In the genomic region with DNA sequence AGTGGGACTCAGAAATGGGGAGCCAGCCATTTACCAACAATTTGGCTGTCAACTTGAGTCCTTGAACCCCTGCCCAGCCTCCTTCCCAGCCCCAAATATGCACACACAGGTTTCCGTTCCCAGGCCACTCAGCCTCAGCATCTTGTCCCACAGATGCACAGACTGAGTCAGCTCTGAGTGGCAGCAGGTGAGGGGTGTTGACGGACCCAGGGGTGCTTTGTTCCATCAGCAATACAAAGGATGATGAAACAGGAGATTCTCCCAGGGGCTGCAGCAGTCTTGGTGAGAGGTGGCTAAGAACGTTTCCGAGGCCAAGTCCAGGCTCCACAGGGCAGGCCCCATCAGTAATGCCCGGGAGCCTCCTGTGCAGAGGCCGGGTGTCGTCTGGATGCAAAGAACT, we compare ENCODE assay signal across 16 cellular contexts. TPM values are rescaled to one million over a fixed set of nuclear protein-coding genes. Genes with fewer than 3 reads are reported as not detected.
DNase-seq lines count a peak whose midpoint lies in the region; ATAC-seq and TF ChIP-seq lines count a peak whose summit lies in the region.
"Had no signal": no experiment of that assay in that cellular context is flagged by ENCODE, and none has a peak within 500 bp of the region (broad histone marks: within the 10 kb centered on the region; RNA-seq: fewer than 3 reads in every experiment).

No MANE protein-coding gene starts in this region.

- H2AK5ac ChIP-seq in trophoblast cell (ENCODE audit: low read length): no peak overlapping the region

- H3K4me3 ChIP-seq in RWPE2 (ENCODE audit: severe bottlenecking) (no peak overlapping the region), trophoblast cell (ENCODE audit: low read depth, low read length) (peak overlapping the region; percentile 8)
- H3K4me3 ChIP-seq: A549, GM23338 had no signal

- no peak overlapping the region for H4K8ac ChIP-seq in trophoblast cell (ENCODE audit: low read depth, low read length)

- no peaks in the 10 kb centered on the region for H3K4me1 ChIP-seq in RWPE2 (ENCODE audit: insufficient read depth, poor library complexity, severe bottlenecking)
- peaks cover 0 to 2% of the 10 kb centered on the region in 2 experiments for H3K4me1 ChIP-seq in trophoblast cell (ENCODE audit: control insufficient read depth in 1 of 2, insufficient read depth in 2 of 2, low read length in 2 of 2)
- H3K4me1 ChIP-seq: A549 had no signal

- H3K4ac ChIP-seq in trophoblast cell (ENCODE audit: low read depth, low read length): no peak overlapping the region

- no peak overlapping the region for H2BK5ac ChIP-seq in trophoblast cell (ENCODE audit: low read depth, low read length, poor library complexity)

- H4K12ac ChIP-seq in trophoblast cell (ENCODE audit: low read depth, low read length): no peak overlapping the region

- no peak overlapping the region for H3K27ac Mint-ChIP-seq in glutamatergic neuron (ENCODE audit: unreplicated experiment)
- H3K27ac Mint-ChIP-seq: CD8-positive, alpha-beta T cell; GM23338 had no signal

- H3K4me1 Mint-ChIP-seq in glutamatergic neuron (ENCODE audit: low read depth, unreplicated experiment): peaks cover 52% of the 10 kb centered on the region

- H3K36me3 ChIP-seq in RWPE2 (ENCODE audit: low read depth): no peaks in the 10 kb centered on the region
- no peaks in the 10 kb centered on the region for H3K36me3 ChIP-seq in trophoblast cell (ENCODE audit: control insufficient read depth in 1 of 2, insufficient read depth in 2 of 2, low read length in 2 of 2)

- no peak overlapping the region for H3K18ac ChIP-seq in trophoblast cell (ENCODE audit: low read length)

- H3K9me3 ChIP-seq in RWPE2 (ENCODE audit: severe bottlenecking) (no peaks in the 10 kb centered on the region), trophoblast cell (ENCODE audit: insufficient read depth, low read depth, low read length) (no peaks in the 10 kb centered on the region)
- H3K9me3 ChIP-seq: A549, BE2C had no signal

- no peak overlapping the region for H3K4me2 ChIP-seq in trophoblast cell (ENCODE audit: low read length)
- H3K4me2 ChIP-seq: A549, GM23338 had no signal

- DNase-seq in RWPE2 (ENCODE audit: low spot score) (peak; percentile 30), glutamatergic neuron (peak; percentile 10), trophoblast cell (no peak), cerebellar cortex (ENCODE audit: low spot score) (no peak), Kasumi-1 (lab: John Stamatoyannopoulos, UW) (no peak), NCI-H2196 (lab: John Stamatoyannopoulos, UW; ENCODE audit: unreplicated experiment) (no peak)
- DNase-seq: BE2C; CD8-positive, alpha-beta T cell; COR-L47; DMS153; DMS79 treated with DMSO at 0.1 percent for 48 hours; EL; H7 had no signal

- H2BK12ac ChIP-seq in trophoblast cell (ENCODE audit: low read length): no peak overlapping the region

- no peak overlapping the region for H2BK120ac ChIP-seq in trophoblast cell (ENCODE audit: insufficient read depth, low read length, poor library complexity)

- H2AFZ ChIP-seq in trophoblast cell (ENCODE audit: insufficient read depth, low read length, poor library complexity): no peak overlapping the region
- H2AFZ ChIP-seq: GM23338 had no signal

- no peak overlapping the region for H3K4me3 Mint-ChIP-seq in glutamatergic neuron (ENCODE audit: unreplicated experiment)
- H3K4me3 Mint-ChIP-seq: CD8-positive, alpha-beta T cell; GM23338 had no signal

- H3K9ac ChIP-seq in trophoblast cell (ENCODE audit: low read length): no peak overlapping the region

- no peaks in the 10 kb centered on the region for H3K79me2 ChIP-seq in trophoblast cell (ENCODE audit: control insufficient read depth, insufficient read depth, low read length, poor library complexity)

- H3K79me1 ChIP-seq in trophoblast cell (ENCODE audit: low read length): no peaks in the 10 kb centered on the region

- H3K23ac ChIP-seq in trophoblast cell (ENCODE audit: low read length): no peak overlapping the region

- WGBS in trophoblast cell (ENCODE audit: extremely low coverage, insufficient coverage, insufficient read length): no CpG with 5 or more reads among the region's 7 CpGs

- H3K14ac ChIP-seq in trophoblast cell (ENCODE audit: low read length): no peak overlapping the region

- TF ChIP-seq CTCF in RWPE2 (IDR thresholded peaks at IDR 0.05; ENCODE audit: poor library complexity, severe bottlenecking) (no peak), glutamatergic neuron (IDR thresholded peaks at IDR 0.05; ENCODE audit: partially characterized antibody, unreplicated experiment) (no peak)

- H3K27me3 ChIP-seq in RWPE2 (ENCODE audit: insufficient read depth, poor library complexity, severe bottlenecking): peaks cover 70% of the 10 kb centered on the region
- H3K27me3 ChIP-seq in trophoblast cell (ENCODE audit: insufficient read depth, low read length): peaks cover 7% of the 10 kb centered on the region
- H3K27me3 ChIP-seq: BE2C had no signal

- H4K91ac ChIP-seq in trophoblast cell (ENCODE audit: low read depth, low read length): no peak overlapping the region

- ATAC-seq in RWPE2 (ENCODE audit: low read depth): no peak
- ATAC-seq: A549; CD8-positive, alpha-beta T cell; GM23338 had no signal

- peaks cover 9% of the 10 kb centered on the region for H3K36me3 Mint-ChIP-seq in glutamatergic neuron (ENCODE audit: unreplicated experiment)
- H3K36me3 Mint-ChIP-seq: CD8-positive, alpha-beta T cell had no signal

- peaks cover 10% of the 10 kb centered on the region for H3K9me3 Mint-ChIP-seq in glutamatergic neuron (ENCODE audit: unreplicated experiment)
- H3K9me3 Mint-ChIP-seq: CD8-positive, alpha-beta T cell; GM23338 had no signal

- peaks cover 14% of the 10 kb centered on the region for H3K27me3 Mint-ChIP-seq in glutamatergic neuron (ENCODE audit: unreplicated experiment)

- H3K27ac ChIP-seq in RWPE2 (ENCODE audit: poor library complexity, severe bottlenecking) (no peak overlapping the region), trophoblast cell (ENCODE audit: low read depth, low read length) (no peak overlapping the region)
- H3K27ac ChIP-seq: A549, C4-2B had no signal

RNA-seq across cellular contexts. Expression of gene OLFM1, which starts 4.9 kb away (rescaled TPM):
- 387 TPM for total RNA-seq in glutamatergic neuron (ENCODE audit: unreplicated experiment)
- 0.10 TPM in 2 replicates for polyA plus RNA-seq in trophoblast cell (2013)
- total RNA-seq: CD8-positive, alpha-beta T cell had no signal

Comparison
In these comparisons a context has a peak if more than half of its experiments do, and no peak if none do; other contexts are left out.
1. DNase-seq: peak in RWPE2 (single experiment) and glutamatergic neuron (single experiment); none in trophoblast cell (0 of 2), cerebellar cortex (single experiment), Kasumi-1 (0 of 2) and NCI-H2196 (single experiment).